In the genomic region with DNA sequence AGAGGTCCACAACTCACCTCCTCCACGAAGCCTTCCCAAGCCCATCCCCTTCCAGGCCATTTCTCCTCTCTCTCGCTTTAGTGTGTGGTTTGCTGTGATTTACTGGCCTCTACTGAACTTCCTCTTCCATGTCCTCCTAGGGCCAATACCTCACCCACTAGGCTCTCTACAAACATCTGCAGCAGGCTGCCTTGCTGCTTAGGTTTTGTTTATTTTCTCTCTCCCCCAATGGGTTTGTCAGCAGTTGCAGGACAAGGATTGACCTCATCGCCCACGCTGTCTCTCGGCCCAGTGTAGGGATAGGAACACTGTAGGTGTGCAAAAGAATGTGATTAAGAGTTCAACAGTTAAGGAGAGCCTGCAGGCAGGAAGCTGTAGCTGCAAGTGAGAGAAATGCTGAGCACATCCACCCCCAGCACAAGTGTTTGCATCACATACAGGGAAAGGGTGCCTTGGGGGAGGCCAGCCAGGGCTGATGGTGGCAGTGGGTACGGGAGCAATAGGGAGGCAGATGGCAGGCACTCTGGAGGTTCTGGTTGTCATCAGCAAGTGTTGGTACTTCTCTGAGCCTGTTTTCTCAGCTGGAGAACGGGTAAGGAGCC, we compare ENCODE assay signal across 8 cellular contexts. TPM values are rescaled to one million over a fixed set of nuclear protein-coding genes. Genes with fewer than 3 reads are reported as not detected.
DNase-seq lines count a peak whose midpoint lies in the region; ATAC-seq and TF ChIP-seq lines count a peak whose summit lies in the region.

No MANE protein-coding gene starts in this region.

- no peaks in the 10 kb centered on the region for H3K36me3 Mint-ChIP-seq in activated CD4-positive, alpha-beta T cell treated with anti-CD3 and anti-CD28 coated beads, Interleukin-2, amount 10 ng/mL, durations not matched to agents 24 days and 14 days (ENCODE audit: low read depth)
- H3K36me3 Mint-ChIP-seq in activated T-cell treated with anti-CD3 and anti-CD28 coated beads, Interleukin-2, amount 50 U/mL, for 72 hours (ENCODE audit: insufficient read depth in 2 of 2): no peaks in the 10 kb centered on the region

- H3K27ac ChIP-seq in hepatocyte (peak overlapping the region; percentile 58), stomach (peak overlapping the region in 4 of 5 donors; percentile 77 to 91 (median 90))

- no peak overlapping the region for H2AFZ ChIP-seq in hepatocyte

- H3K4me3 ChIP-seq in hepatocyte (no peak overlapping the region), stomach (peak overlapping the region in 1 of 4 donors; percentile 70)

- no peaks in the 10 kb centered on the region for H3K9me2 ChIP-seq in hepatocyte (replicated peaks; ENCODE audit: insufficient read depth)

- H3K4me2 ChIP-seq in hepatocyte: peak overlapping the region; percentile 81

- peak; percentile 63 for DNase-seq in activated CD4-positive, alpha-beta T cell treated with anti-CD3 and anti-CD28 coated beads, Interleukin-2, amount 10 ng/mL, durations not matched to agents 24 days and 14 days
- no peak for DNase-seq in activated CD4-positive, alpha-beta T cell treated with anti-CD3 and anti-CD28 coated beads, Interleukin-2, amount 50 U/mL, for 4 hours
- DNase-seq in activated T-cell treated with anti-CD3 and anti-CD28 coated beads, Interleukin-2, amount 50 U/mL, for 72 hours: no peak
- DNase-seq in hepatocyte (ENCODE audit: low spot score) (peak; percentile 73), stomach (peak; percentile 27), DMS79 (lab: John Stamatoyannopoulos, UW) (no peak)

- WGBS in hepatocyte (ENCODE audit: low lambda C conversion rate, missing lambda C conversion rate): 46% methylated on average over 7 of the region's 7 CpGs
- 45 to 70% (median 58%) methylated on average over 7 of the region's 7 CpGs for WGBS in stomach, 5 donors

- no peak for TF ChIP-seq EP300 in stomach (IDR thresholded peaks at IDR 0.05)

- H4K20me1 ChIP-seq in hepatocyte (ENCODE audit: insufficient read depth, poor library complexity, severe bottlenecking): no peaks in the 10 kb centered on the region

- no peaks in the 10 kb centered on the region for H3K9me3 Mint-ChIP-seq in activated CD4-positive, alpha-beta T cell treated with anti-CD3 and anti-CD28 coated beads, Interleukin-2, amount 10 ng/mL, durations not matched to agents 24 days and 14 days
- no peaks in the 10 kb centered on the region for H3K9me3 Mint-ChIP-seq in activated T-cell treated with anti-CD3 and anti-CD28 coated beads, Interleukin-2, amount 50 U/mL, for 72 hours

- no peak for TF ChIP-seq POLR2A in stomach (IDR thresholded peaks at IDR 0.05)

- ATAC-seq in activated T-cell treated with anti-CD3 and anti-CD28 coated beads, Interleukin-2, amount 50 U/mL, for 72 hours (replicated peaks in 1 of 2): no peak
- ATAC-seq in GM18907 (IDR thresholded peaks at IDR 0.05; ENCODE audit: unreplicated experiment): no peak
- no peak for ATAC-seq in GM18909 (IDR thresholded peaks at IDR 0.05; ENCODE audit: poor library complexity, unreplicated experiment)

- intact Hi-C loops in activated CD4-positive, alpha-beta T cell treated with anti-CD3 and anti-CD28 coated beads, Interleukin-2, amount 10 ng/mL, durations not matched to agents 24 days and 14 days (cut with micrococcal nuclease): loop anchor here (5.0 to 10.0 kb wide), 4 partner anchors 66 to 609 kb away; partner anchors contain the start of genes AIP, B4GAT1, BRMS1 and SYT12
- intact Hi-C loops in stomach (cut with DNase I; ENCODE audit: low total_unique reads): no loop called here

- TF ChIP-seq CTCF in hepatocyte (IDR thresholded peaks at IDR 0.05; ENCODE audit: poor library complexity): no peak
- no peak for TF ChIP-seq CTCF in stomach (IDR thresholded peaks at IDR 0.05)

- H3K36me3 ChIP-seq in hepatocyte (replicated peaks; ENCODE audit: insufficient read depth, low read depth) (no peaks in the 10 kb centered on the region), stomach (no peaks in the 10 kb centered on the region)

- H3K9me3 ChIP-seq in hepatocyte (ENCODE audit: low read depth) (no peaks in the 10 kb centered on the region), stomach (no peaks in the 10 kb centered on the region)

- peak overlapping the region; percentile 23 for H3K27ac Mint-ChIP-seq in activated CD4-positive, alpha-beta T cell treated with anti-CD3 and anti-CD28 coated beads, Interleukin-2, amount 10 ng/mL, durations not matched to agents 24 days and 14 days
- no peak overlapping the region for H3K27ac Mint-ChIP-seq in activated T-cell treated with anti-CD3 and anti-CD28 coated beads, Interleukin-2, amount 50 U/mL, for 72 hours

- H3K4me3 Mint-ChIP-seq in activated CD4-positive, alpha-beta T cell treated with anti-CD3 and anti-CD28 coated beads, Interleukin-2, amount 10 ng/mL, durations not matched to agents 24 days and 14 days: peak overlapping the region; percentile 82
- peak overlapping the region; percentile 43 to 82 for H3K4me3 Mint-ChIP-seq in activated T-cell treated with anti-CD3 and anti-CD28 coated beads, Interleukin-2, amount 50 U/mL, for 72 hours

- H3K27me3 ChIP-seq in hepatocyte (no peaks in the 10 kb centered on the region), stomach (no peaks in the 10 kb centered on the region)

- H3K79me2 ChIP-seq in hepatocyte: peaks cover 10% of the 10 kb centered on the region

- no peaks in the 10 kb centered on the region for H3K27me3 Mint-ChIP-seq in activated CD4-positive, alpha-beta T cell treated with anti-CD3 and anti-CD28 coated beads, Interleukin-2, amount 10 ng/mL, durations not matched to agents 24 days and 14 days
- peaks cover 9% of the 10 kb centered on the region for H3K27me3 Mint-ChIP-seq in activated T-cell treated with anti-CD3 and anti-CD28 coated beads, Interleukin-2, amount 50 U/mL, for 72 hours (ENCODE audit: low read depth)

- peaks cover 20% of the 10 kb centered on the region for H3K4me1 Mint-ChIP-seq in activated CD4-positive, alpha-beta T cell treated with anti-CD3 and anti-CD28 coated beads, Interleukin-2, amount 10 ng/mL, durations not matched to agents 24 days and 14 days
- peaks cover 31% of the 10 kb centered on the region for H3K4me1 Mint-ChIP-seq in activated T-cell treated with anti-CD3 and anti-CD28 coated beads, Interleukin-2, amount 50 U/mL, for 72 hours (ENCODE audit: low read depth)

- H3K4me1 ChIP-seq in hepatocyte (ENCODE audit: insufficient read depth): peaks cover 33% of the 10 kb centered on the region
- H3K4me1 ChIP-seq in stomach: peaks cover 17 to 37% (median 24%) of the 10 kb centered on the region in 4 donors

RNA-seq across cellular contexts. Expression of gene PC, which starts 1.4 kb away (rescaled TPM):
- total RNA-seq in activated CD4-positive, alpha-beta T cell treated with anti-CD3 and anti-CD28 coated beads, Interleukin-2, amount 10 ng/mL, durations not matched to agents 24 days and 14 days: 13.1 and 15.7 TPM in 2 replicates
- total RNA-seq in activated T-cell treated with anti-CD3 and anti-CD28 coated beads, Interleukin-2, amount 50 U/mL, for 72 hours: 10 to 100 TPM in 1 of 2 donors, 1 to 10 TPM in 1; 9.1 to 12.7 TPM
- 39.7 and 47.4 TPM in 2 replicates for total RNA-seq in hepatocyte
- polyA plus RNA-seq in hepatocyte: 57.9 and 78.1 TPM in 2 replicates
- 10 to 100 TPM in 2 of 5 donors, 1 to 10 TPM in 2, under 1 TPM in 1; 0.58 to 86.0 (median 8.9) TPM for total RNA-seq in stomach
- 10 to 100 TPM; 20.2 to 25.3 (median 25.2) TPM for polyA plus RNA-seq in stomach

RNA-seq across cellular contexts. Expression of gene C11orf86, which starts 18.3 kb away (rescaled TPM):
- not detected in 2 replicates for total RNA-seq in activated CD4-positive, alpha-beta T cell treated with anti-CD3 and anti-CD28 coated beads, Interleukin-2, amount 10 ng/mL, durations not matched to agents 24 days and 14 days
- total RNA-seq in activated T-cell treated with anti-CD3 and anti-CD28 coated beads, Interleukin-2, amount 50 U/mL, for 72 hours: not detected
- total RNA-seq in hepatocyte (1.5 and 3.4 TPM in 2 replicates), stomach (under 1 TPM in 1 of 5 donors, not detected in 4; 0.37 TPM)
- polyA plus RNA-seq in hepatocyte (0.34 and 2.6 TPM in 2 replicates), stomach (1 to 10 TPM in 2 of 3 donors, not detected in 1; 1.1 to 2.9 TPM)

Comparison
In these comparisons a context has a peak if more than half of its experiments do, and no peak if none do; other contexts are left out.
1. DNase-seq: peak in activated CD4-positive, alpha-beta T cell treated with anti-CD3 and anti-CD28 coated beads, Interleukin-2, amount 10 ng/mL, durations not matched to agents 24 days and 14 days (single experiment), hepatocyte (single experiment) and stomach (single experiment); none in activated CD4-positive, alpha-beta T cell treated with anti-CD3 and anti-CD28 coated beads, Interleukin-2, amount 50 U/mL, for 4 hours (0 of 2), activated T-cell treated with anti-CD3 and anti-CD28 coated beads, Interleukin-2, amount 50 U/mL, for 72 hours (0 of 2) and DMS79 (single experiment).